7 cellular contexts compared by ENCODE assay signal in the genomic region with DNA sequence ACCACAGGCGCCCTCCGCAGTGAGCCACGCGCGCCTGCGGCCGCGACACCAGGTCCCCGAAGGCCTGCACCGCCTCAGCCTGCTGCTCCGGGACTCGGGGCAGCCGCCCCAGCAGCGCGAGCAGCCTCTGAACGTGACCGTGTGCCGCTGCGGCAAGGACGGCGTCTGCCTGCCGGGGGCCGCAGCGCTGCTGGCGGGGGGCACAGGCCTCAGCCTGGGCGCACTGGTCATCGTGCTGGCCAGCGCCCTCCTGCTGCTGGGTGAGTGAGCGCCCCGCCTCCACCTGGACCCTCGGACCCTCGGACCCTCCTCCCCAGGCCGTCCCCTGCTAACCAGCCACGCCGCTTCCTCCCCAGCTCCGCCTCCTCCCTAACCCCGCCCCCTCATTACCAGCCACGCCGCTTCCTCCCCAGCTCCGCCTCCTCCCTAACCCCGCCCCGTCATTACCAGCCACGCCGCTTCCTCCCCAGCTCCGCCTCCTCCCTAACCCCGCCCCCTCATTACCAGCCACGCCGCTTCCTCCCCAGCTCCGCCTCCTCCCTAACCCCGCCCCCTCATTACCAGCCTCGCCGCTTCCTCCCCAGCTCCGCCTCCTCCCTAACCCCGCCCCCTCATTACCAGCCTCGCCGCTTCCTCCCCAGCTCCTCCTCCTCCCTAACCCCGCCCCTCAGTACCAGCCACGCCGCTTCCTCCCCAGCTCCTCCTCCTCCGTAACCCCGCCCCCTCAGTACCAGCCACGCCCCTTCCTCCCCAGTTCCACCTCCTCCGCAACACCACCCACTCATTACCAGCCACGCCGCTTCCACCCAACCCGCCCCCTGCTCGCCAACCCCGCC. TPM values are rescaled to one million over a fixed set of nuclear protein-coding genes. Genes with fewer than 3 reads are reported as not detected.
A peak's percentile ranks its signal among the peaks of the same experiment; 100 is the strongest.
DNase-seq lines count a peak whose midpoint lies in the region; FAIRE-seq and TF ChIP-seq lines count a peak whose summit lies in the region.
"Not testable (repeated sequence)": the region's sequence is repeated elsewhere in the genome, so short reads cannot be mapped to it uniquely, and the experiment has no call there.

No MANE protein-coding gene starts in this region.

- not testable (repeated sequence) for H3K9me3 ChIP-seq in MM.1S (replicated peaks; ENCODE audit: insufficient read depth, low read length); SK-N-MC (ENCODE audit: low read depth, low read length); effector memory CD4-positive, alpha-beta T cell (ENCODE audit: control insufficient read depth, low read length); kidney (ENCODE audit: control insufficient read depth in 1 of 2, low read length in 2 of 2)

- CTCF ChIA-PET in GM10248 (lab: Yijun Ruan, JAX): interaction anchor here (0.7 to 1.2 kb wide), 2 partner anchors 25 to 449 kb away, joined by 3 to 4 read pairs; partner anchors contain the start of gene ZNF778

- POLR2A ChIA-PET in GM10248 (lab: Yijun Ruan, JAX): interaction anchor here (0.8 kb wide), 2 partner anchors 19 to 381 kb away, joined by 3 to 4 read pairs; partner anchors contain the start of gene APRT

- intact Hi-C loops in kidney (cut with DNase I): not testable (repeated sequence)

- H3K9me3 Mint-ChIP-seq in activated T-cell treated with anti-CD3 and anti-CD28 coated beads, Interleukin-2, amount 50 U/mL, for 24 hours: not testable (repeated sequence)

- H3F3A ChIP-seq in MM.1S (ENCODE audit: insufficient read depth, low read length): not testable (repeated sequence)

- not testable (repeated sequence) for H3K36me3 Mint-ChIP-seq in activated T-cell treated with anti-CD3 and anti-CD28 coated beads, Interleukin-2, amount 50 U/mL, for 24 hours (ENCODE audit: low read depth)

- H3K4me2 ChIP-seq in MM.1S (ENCODE audit: low read depth, low read length): peak overlapping the region; percentile 65

- H3K27ac ChIP-seq in MM.1S (ENCODE audit: low read length); SK-N-MC; effector memory CD4-positive, alpha-beta T cell (ENCODE audit: insufficient read depth, low read length, poor library complexity, severe bottlenecking); kidney (ENCODE audit: low read depth in 2 of 2, low read length in 2 of 2): not testable (repeated sequence)

- not testable (repeated sequence) for H3K27me3 Mint-ChIP-seq in activated T-cell treated with anti-CD3 and anti-CD28 coated beads, Interleukin-2, amount 50 U/mL, for 24 hours

- H3K79me2 ChIP-seq in MM.1S (ENCODE audit: low read length): not testable (repeated sequence)

- DNase-seq in GM10248 (ENCODE audit: extremely low spot score) (peak; percentile 80), MM.1S (peak; percentile 74), kidney (peak; percentile 95)
- not testable (repeated sequence) for DNase-seq in SK-N-MC (ENCODE audit: low read depth, low spot score)
- peak; percentile 86 for DNase-seq in activated T-cell treated with anti-CD3 and anti-CD28 coated beads, Interleukin-2, amount 50 U/mL, for 24 hours
- DNase-seq in effector memory CD4-positive, alpha-beta T cell: peak; percentile 69 to 76 (median 73)
- peak; percentile 67 for DNase-seq in stimulated activated CD4-positive, alpha-beta T cell treated with anti-CD3 and anti-CD28 coated beads, Interleukin-12 subunit alpha, Interleukin-12 subunit beta, amount 100 ng/mL, for 4 hours

- not testable (repeated sequence) for H3K27me3 ChIP-seq in MM.1S (replicated peaks; ENCODE audit: insufficient read depth, low read length); effector memory CD4-positive, alpha-beta T cell (replicated peaks; ENCODE audit: control insufficient read depth, insufficient read depth, low read length, poor library complexity, severe bottlenecking)

- peak overlapping the region; percentile 50 for H3K4me3 ChIP-seq in MM.1S (ENCODE audit: low read length)
- H3K4me3 ChIP-seq in SK-N-MC: peak overlapping the region; percentile 59; the same call in 1 of the 2 replicates
- peak overlapping the region; percentile 35 for H3K4me3 ChIP-seq in effector memory CD4-positive, alpha-beta T cell (ENCODE audit: insufficient read depth, low read depth, low read length, poor library complexity, severe bottlenecking)
- not testable (repeated sequence) for H3K4me3 ChIP-seq in kidney (ENCODE audit: low read length in 2 of 2)

- H3K9me2 ChIP-seq in MM.1S (replicated peaks; ENCODE audit: insufficient read depth, low read length): not testable (repeated sequence)

- not testable (repeated sequence) for H3K27ac Mint-ChIP-seq in activated T-cell treated with anti-CD3 and anti-CD28 coated beads, Interleukin-2, amount 50 U/mL, for 24 hours

- H4K20me1 ChIP-seq in MM.1S (ENCODE audit: insufficient read depth, low read length): not testable (repeated sequence)

- H3K4me1 ChIP-seq in MM.1S (ENCODE audit: low read length); effector memory CD4-positive, alpha-beta T cell (ENCODE audit: control insufficient read depth, insufficient read depth, low read length, poor library complexity, severe bottlenecking); kidney (ENCODE audit: control insufficient read depth in 1 of 2, insufficient read depth in 1 of 2, low read depth in 1 of 2, low read length in 2 of 2): not testable (repeated sequence)

- H3K4me3 Mint-ChIP-seq in activated T-cell treated with anti-CD3 and anti-CD28 coated beads, Interleukin-2, amount 50 U/mL, for 24 hours: not testable (repeated sequence)

- FAIRE-seq in kidney (lab: Jason Lieb, UNC): not testable (repeated sequence)

- not testable (repeated sequence) for H2AFZ ChIP-seq in MM.1S (ENCODE audit: low read length)

- not testable (repeated sequence) for TF ChIP-seq CTCF in GM10248 (IDR thresholded peaks at IDR 0.05; ENCODE audit: control extremely low read depth, extremely low read depth, low read depth, missing control alignments); MM.1S (IDR thresholded peaks at IDR 0.05; ENCODE audit: low read length); kidney (IDR thresholded peaks at IDR 0.05; ENCODE audit: borderline replicate concordance, extremely low read depth, insufficient read depth)

- H3K4me1 Mint-ChIP-seq in activated T-cell treated with anti-CD3 and anti-CD28 coated beads, Interleukin-2, amount 50 U/mL, for 24 hours (ENCODE audit: low read depth): not testable (repeated sequence)

- H3K36me3 ChIP-seq in MM.1S (replicated peaks; ENCODE audit: insufficient read depth, low read length); SK-N-MC (ENCODE audit: insufficient read depth, low read length); effector memory CD4-positive, alpha-beta T cell (ENCODE audit: control insufficient read depth, insufficient read depth, low read length); kidney (ENCODE audit: control insufficient read depth in 1 of 2, insufficient read depth in 2 of 2, low read length in 2 of 2): not testable (repeated sequence)

- H3K9ac ChIP-seq in MM.1S (ENCODE audit: low read length): peak overlapping the region; percentile 21; the same call in 1 of the 2 replicates
- not testable (repeated sequence) for H3K9ac ChIP-seq in SK-N-MC (ENCODE audit: insufficient read length); kidney (ENCODE audit: low read length in 2 of 2)

RNA-seq across cellular contexts. Expression of gene SLC22A31, which starts 7.9 kb away (rescaled TPM):
- 1.8 TPM for total RNA-seq in kidney
- polyA plus RNA-seq in kidney (ENCODE audit: insufficient read depth, low read depth, low replicate concordance): 0.47 TPM

RNA-seq across cellular contexts. Expression of gene CDH15, which starts 20.9 kb away (rescaled TPM):
- total RNA-seq in kidney: 0.31 TPM
- 0.22 TPM for polyA plus RNA-seq in kidney (ENCODE audit: insufficient read depth, low read depth, low replicate concordance)

RNA-seq across cellular contexts. Expression of gene ZNF778, which starts 25.1 kb away (rescaled TPM):
- total RNA-seq in kidney: 12.7 TPM
- 2.2 TPM for polyA plus RNA-seq in kidney (ENCODE audit: insufficient read depth, low read depth, low replicate concordance)
